In the genomic region with DNA sequence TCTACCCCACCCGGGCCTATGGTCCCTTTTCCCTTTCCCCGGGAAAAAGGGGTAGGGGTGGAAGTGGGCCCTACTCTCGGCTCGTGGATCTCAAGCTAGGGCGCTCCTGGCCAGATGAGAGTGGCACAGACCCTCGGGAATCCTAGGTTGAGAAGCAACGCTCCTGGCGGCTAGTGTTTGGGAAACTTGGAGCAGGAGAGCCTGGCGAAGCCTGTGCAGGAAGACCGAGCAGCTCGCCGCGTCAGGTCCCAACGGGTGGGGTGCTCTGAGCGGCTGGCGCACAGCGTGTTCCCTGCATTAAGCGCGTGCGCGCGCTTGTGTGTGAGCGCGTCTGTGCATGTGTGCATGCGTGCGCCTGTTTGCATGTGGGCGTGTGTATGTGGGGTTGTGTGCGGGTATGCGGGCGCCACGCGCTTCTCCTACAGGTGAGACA, we compare ENCODE assay signal across 8 cellular contexts. TPM values are rescaled to one million over a fixed set of nuclear protein-coding genes. Genes with fewer than 3 reads are reported as not detected.
DNase-seq lines count a peak whose midpoint lies in the region; ATAC-seq and TF ChIP-seq lines count a peak whose summit lies in the region.

No MANE protein-coding gene starts in this region.

- H3K79me2 ChIP-seq in MM.1S (ENCODE audit: low read length), result no peaks in the 10 kb centered on the region

- H3K9ac ChIP-seq in BLaER1 (peak overlapping the region; percentile 91), MM.1S (ENCODE audit: low read length) (no peak overlapping the region), skeletal muscle satellite cell (ENCODE audit: low read depth, low read length) (no peak overlapping the region)

- H3K27me3 ChIP-seq in BLaER1 (peaks cover 59% of the 10 kb centered on the region), MM.1S (replicated peaks; ENCODE audit: insufficient read depth, low read length) (peaks cover 8% of the 10 kb centered on the region), cardiac muscle cell (peaks cover 100% of the 10 kb centered on the region), skeletal muscle satellite cell (ENCODE audit: control insufficient read depth, insufficient read depth, low read length) (peaks cover 95% of the 10 kb centered on the region)

- H3K4me3 ChIP-seq in BLaER1 (peak overlapping the region; percentile 97), MM.1S (ENCODE audit: low read length) (peak overlapping the region; percentile 47), cardiac muscle cell (peak overlapping the region; percentile 25), skeletal muscle satellite cell (ENCODE audit: low read length) (peak overlapping the region; percentile 63)

- H3K9me3 ChIP-seq in BLaER1 (no peaks in the 10 kb centered on the region), MM.1S (replicated peaks; ENCODE audit: insufficient read depth, low read length) (no peaks in the 10 kb centered on the region), cardiac muscle cell (ENCODE audit: low read depth) (no peaks in the 10 kb centered on the region), skeletal muscle satellite cell (replicated peaks; ENCODE audit: low read length) (no peaks in the 10 kb centered on the region)

- H3K4me2 ChIP-seq in BLaER1 (peak overlapping the region; percentile 94), MM.1S (ENCODE audit: low read depth, low read length) (peak overlapping the region; percentile 88), skeletal muscle satellite cell (ENCODE audit: low read length) (peak overlapping the region; percentile 82)

- TF ChIP-seq POLR2A in erythroblast (IDR thresholded peaks at IDR 0.05; ENCODE audit: low read length), result no peak

- H3K36me3 ChIP-seq in BLaER1, result peaks cover 6% of the 10 kb centered on the region; the same call in 1 of the 2 replicates
- H3K36me3 ChIP-seq in MM.1S (replicated peaks; ENCODE audit: insufficient read depth, low read length), result no peaks in the 10 kb centered on the region
- no peaks in the 10 kb centered on the region for H3K36me3 ChIP-seq in cardiac muscle cell
- no peaks in the 10 kb centered on the region for H3K36me3 ChIP-seq in skeletal muscle satellite cell (ENCODE audit: insufficient read depth, low read length)

- peaks cover 94% of the 10 kb centered on the region for H3K4me1 ChIP-seq in BLaER1
- H3K4me1 ChIP-seq in MM.1S (ENCODE audit: low read length), result no peaks in the 10 kb centered on the region
- peaks cover 9% of the 10 kb centered on the region for H3K4me1 ChIP-seq in cardiac muscle cell (ENCODE audit: low read depth)
- peaks cover 25% of the 10 kb centered on the region for H3K4me1 ChIP-seq in skeletal muscle satellite cell (ENCODE audit: control insufficient read depth, insufficient read depth, low read length)

- no peaks in the 10 kb centered on the region for H3K9me2 ChIP-seq in MM.1S (replicated peaks; ENCODE audit: insufficient read depth, low read length)

- H3F3A ChIP-seq in MM.1S (ENCODE audit: insufficient read depth, low read length), result no peaks in the 10 kb centered on the region

- no peaks in the 10 kb centered on the region for H4K20me1 ChIP-seq in BLaER1
- H4K20me1 ChIP-seq in MM.1S (ENCODE audit: insufficient read depth, low read length), result no peaks in the 10 kb centered on the region

- peak; percentile 79 for ATAC-seq in GM19372 (IDR thresholded peaks at IDR 0.05; ENCODE audit: low read depth, unreplicated experiment)

- TF ChIP-seq CTCF in MM.1S (IDR thresholded peaks at IDR 0.05; ENCODE audit: low read length) (no peak), cardiac muscle cell (IDR thresholded peaks at IDR 0.05; ENCODE audit: low read depth, low read length) (no peak)

- H2AFZ ChIP-seq in MM.1S (ENCODE audit: low read length), result peak overlapping the region; percentile 70

- peak; percentile 40 for DNase-seq in MM.1S
- DNase-seq in activated T-helper 9 cell treated with anti-CD3 and anti-CD28 coated beads, Interleukin-2, amount 50 U/mL, for 16 hours (ENCODE audit: low read depth), result peak; percentile 46
- peak; percentile 54 to 73 for DNase-seq in cardiac muscle cell (ENCODE audit: low read depth in 1 of 2, low spot score in 1 of 2)
- DNase-seq in GF-D8 (lab: John Stamatoyannopoulos, UW), result no peak
- no peak for DNase-seq in erythroblast (lab: John Stamatoyannopoulos, UW)

- H3K27ac ChIP-seq in BLaER1 (peak overlapping the region; percentile 100), MM.1S (ENCODE audit: low read length) (no peak overlapping the region), cardiac muscle cell (no peak overlapping the region)

RNA-seq across cellular contexts. Expression of a gene that starts 7.1 kb away (rescaled TPM):
- 0.83 and 0.99 TPM in 2 replicates for total RNA-seq in cardiac muscle cell
- polyA plus RNA-seq in cardiac muscle cell, result 0.68 and 2.8 TPM in 2 replicates
- 1.5 and 2.5 TPM in 2 replicates for total RNA-seq in skeletal muscle satellite cell (2012; rRNA removed)

Comparison
In these comparisons a context has a peak if more than half of its experiments do, and no peak if none do; other contexts are left out.
1. H3K4me3 ChIP-seq: peak in every context shown above with its lines; median percentile 97 in BLaER1; 63 in skeletal muscle satellite cell; 47 in MM.1S; 25 in cardiac muscle cell.
2. DNase-seq: peak in MM.1S (single experiment), activated T-helper 9 cell treated with anti-CD3 and anti-CD28 coated beads, Interleukin-2, amount 50 U/mL, for 16 hours (single experiment) and cardiac muscle cell (2 of 2); none in GF-D8 (single experiment) and erythroblast (0 of 2).
3. Peak in every context shown above with its lines, with median percentiles within 50 percentile points of each other: H3K4me2 ChIP-seq.